Comparison of ENCODE assay signal across 18 cellular contexts in the genomic region with DNA sequence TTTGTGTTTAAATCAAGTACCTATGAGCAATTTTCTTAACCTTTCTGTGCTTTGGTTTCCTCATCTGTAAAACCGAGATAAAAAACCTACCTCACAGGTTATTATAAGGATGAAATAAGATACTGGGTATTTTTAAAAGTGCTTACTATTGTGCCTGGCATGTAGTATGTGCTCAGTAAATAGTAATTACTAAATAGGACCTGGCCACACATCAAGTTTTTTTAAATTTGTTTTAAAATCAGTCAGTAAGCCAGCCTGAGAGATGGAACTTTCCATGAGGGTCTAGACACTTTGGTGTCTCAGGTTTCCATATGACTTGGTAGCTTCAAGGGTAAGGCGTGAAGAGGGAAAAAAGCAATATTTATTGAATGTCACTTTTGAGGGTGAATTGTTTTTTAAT. TPM values are rescaled to one million over a fixed set of nuclear protein-coding genes. Genes with fewer than 3 reads are reported as not detected.
DNase-seq lines count a peak whose midpoint lies in the region; ATAC-seq and TF ChIP-seq lines count a peak whose summit lies in the region.
"Had no signal": no experiment of that assay in that cellular context is flagged by ENCODE, and none has a peak within 500 bp of the region (broad histone marks: within the 10 kb centered on the region; RNA-seq: fewer than 3 reads in every experiment).

No MANE protein-coding gene starts in this region.

- H3K9me3 ChIP-seq in body of pancreas: no peaks in the 10 kb centered on the region

- no peak overlapping the region for H3K4me3 ChIP-seq in body of pancreas

- H3K27me3 ChIP-seq in body of pancreas: no peaks in the 10 kb centered on the region

- no peak for DNase-seq in activated CD4-positive, alpha-beta T cell treated with anti-CD3 and anti-CD28 coated beads for 36 hours
- no peak for DNase-seq in activated CD4-positive, alpha-beta T cell treated with anti-CD3 and anti-CD28 coated beads for 4 hours
- no peak for DNase-seq in activated naive CD4-positive, alpha-beta T cell treated with anti-CD3 and anti-CD28 coated beads, Interleukin-2, amount 50 U/mL, for 72 hours (ENCODE audit: low spot score in 2 of 2)
- no peak for DNase-seq in activated naive CD4-positive, alpha-beta T cell treated with anti-CD3 and anti-CD28 coated beads for 36 hours
- DNase-seq in activated naive CD8-positive, alpha-beta T cell treated with anti-CD3 and anti-CD28 coated beads, Interleukin-2, amount 50 U/mL, for 24 hours: no peak
- no peak for DNase-seq in stimulated activated naive CD8-positive, alpha-beta T cell treated with anti-CD3 and anti-CD28 coated beads, Interleukin-15, amount 100 ng/mL, for 72 hours
- DNase-seq in body of pancreas: no peak
- DNase-seq: Calu3; CD8-positive, alpha-beta memory T cell; DMS153; GOT3; IMR-90; NCI-H1092 treated with DMSO at 0.1 percent for 48 hours; NCI-H1436 treated with DMSO at 0.1 percent for 48 hours; NCI-H1930 had no signal

- CTCF ChIA-PET in activated CD4-positive, alpha-beta T cell treated with anti-CD3 and anti-CD28 coated beads for 36 hours (lab: Charles Lee): interaction anchor here (1.4 kb wide), 1 partner anchor 34 kb away, joined by 3 read pairs; no protein-coding TSS in a partner anchor
- CTCF ChIA-PET in activated naive CD4-positive, alpha-beta T cell treated with anti-CD3 and anti-CD28 coated beads for 36 hours (lab: Charles Lee): interaction anchor here (1.2 kb wide), 1 partner anchor 34 kb away, joined by 3 read pairs; no protein-coding TSS in a partner anchor

- no peaks in the 10 kb centered on the region for H3K9me3 Mint-ChIP-seq in activated CD4-positive, alpha-beta T cell treated with anti-CD3 and anti-CD28 coated beads for 36 hours (ENCODE audit: low read depth)
- H3K9me3 Mint-ChIP-seq in activated naive CD4-positive, alpha-beta T cell treated with anti-CD3 and anti-CD28 coated beads, Interleukin-2, amount 50 U/mL, for 72 hours: peaks cover 9 to 16% of the 10 kb centered on the region in 2 donors
- no peaks in the 10 kb centered on the region for H3K9me3 Mint-ChIP-seq in activated naive CD4-positive, alpha-beta T cell treated with anti-CD3 and anti-CD28 coated beads for 36 hours
- H3K9me3 Mint-ChIP-seq in activated naive CD8-positive, alpha-beta T cell treated with anti-CD3 and anti-CD28 coated beads, Interleukin-2, amount 50 U/mL, for 24 hours: no peaks in the 10 kb centered on the region
- no peaks in the 10 kb centered on the region for H3K9me3 Mint-ChIP-seq in stimulated activated naive CD8-positive, alpha-beta T cell treated with anti-CD3 and anti-CD28 coated beads, Interleukin-15, amount 100 ng/mL, for 72 hours
- H3K9me3 Mint-ChIP-seq: CD8-positive, alpha-beta memory T cell had no signal

- peaks cover 50% of the 10 kb centered on the region for H3K4me1 Mint-ChIP-seq in activated CD4-positive, alpha-beta T cell treated with anti-CD3 and anti-CD28 coated beads for 36 hours
- H3K4me1 Mint-ChIP-seq in activated naive CD4-positive, alpha-beta T cell treated with anti-CD3 and anti-CD28 coated beads for 36 hours (ENCODE audit: low read depth): peaks cover 39% of the 10 kb centered on the region
- H3K4me1 Mint-ChIP-seq in activated naive CD8-positive, alpha-beta T cell treated with anti-CD3 and anti-CD28 coated beads, Interleukin-2, amount 50 U/mL, for 24 hours: peaks cover 46% of the 10 kb centered on the region
- peaks cover 47% of the 10 kb centered on the region for H3K4me1 Mint-ChIP-seq in stimulated activated naive CD8-positive, alpha-beta T cell treated with anti-CD3 and anti-CD28 coated beads, Interleukin-15, amount 100 ng/mL, for 72 hours

- peaks cover 54% of the 10 kb centered on the region for H3K27me3 Mint-ChIP-seq in activated CD4-positive, alpha-beta T cell treated with anti-CD3 and anti-CD28 coated beads for 36 hours
- H3K27me3 Mint-ChIP-seq in activated naive CD4-positive, alpha-beta T cell treated with anti-CD3 and anti-CD28 coated beads for 36 hours (ENCODE audit: low read depth): peaks cover 51% of the 10 kb centered on the region
- peaks cover 48% of the 10 kb centered on the region for H3K27me3 Mint-ChIP-seq in activated naive CD8-positive, alpha-beta T cell treated with anti-CD3 and anti-CD28 coated beads, Interleukin-2, amount 50 U/mL, for 24 hours
- H3K27me3 Mint-ChIP-seq in stimulated activated naive CD8-positive, alpha-beta T cell treated with anti-CD3 and anti-CD28 coated beads, Interleukin-15, amount 100 ng/mL, for 72 hours: peaks cover 62% of the 10 kb centered on the region

- TF ChIP-seq CTCF in body of pancreas (IDR thresholded peaks at IDR 0.05): no peak

- POLR2A ChIA-PET in activated CD4-positive, alpha-beta T cell treated with anti-CD3 and anti-CD28 coated beads for 36 hours (lab: Charles Lee): no interaction called here

- H3K27ac ChIP-seq in body of pancreas: no peak overlapping the region
- H3K27ac ChIP-seq: C4-2B, KMS-11 had no signal

- peaks cover 12% of the 10 kb centered on the region for H3K4me1 ChIP-seq in body of pancreas

- no peaks in the 10 kb centered on the region for H3K36me3 Mint-ChIP-seq in activated CD4-positive, alpha-beta T cell treated with anti-CD3 and anti-CD28 coated beads for 36 hours (ENCODE audit: low read depth)
- peaks cover 5 to 11% of the 10 kb centered on the region in 2 donors for H3K36me3 Mint-ChIP-seq in activated naive CD4-positive, alpha-beta T cell treated with anti-CD3 and anti-CD28 coated beads, Interleukin-2, amount 50 U/mL, for 72 hours
- H3K36me3 Mint-ChIP-seq in activated naive CD4-positive, alpha-beta T cell treated with anti-CD3 and anti-CD28 coated beads for 36 hours (ENCODE audit: low read depth): no peaks in the 10 kb centered on the region
- no peaks in the 10 kb centered on the region for H3K36me3 Mint-ChIP-seq in activated naive CD8-positive, alpha-beta T cell treated with anti-CD3 and anti-CD28 coated beads, Interleukin-2, amount 50 U/mL, for 24 hours (ENCODE audit: low read depth)

- no peak for TF ChIP-seq POLR2A in body of pancreas (IDR thresholded peaks at IDR 0.05)

- intact Hi-C loops in activated CD4-positive, alpha-beta T cell treated with anti-CD3 and anti-CD28 coated beads for 36 hours (cut with DNase I, micrococcal nuclease): no loop called here
- intact Hi-C loops in activated naive CD4-positive, alpha-beta T cell treated with anti-CD3 and anti-CD28 coated beads for 36 hours (cut with micrococcal nuclease): loop anchor here (1.0 kb wide), 1 partner anchor 34 kb away; no protein-coding TSS in a partner anchor
- intact Hi-C loops in body of pancreas (cut with DNase I): no loop called here

- WGBS in body of pancreas, 2 donors: 71 to 76% methylated on average over 2 of the region's 2 CpGs

- H3K36me3 ChIP-seq in body of pancreas (replicated peaks in 1 of 2; ENCODE audit: insufficient read depth in 1 of 2, low read depth in 2 of 2): no peaks in the 10 kb centered on the region

- no peak overlapping the region for H3K4me3 Mint-ChIP-seq in activated CD4-positive, alpha-beta T cell treated with anti-CD3 and anti-CD28 coated beads for 36 hours
- H3K4me3 Mint-ChIP-seq in activated naive CD4-positive, alpha-beta T cell treated with anti-CD3 and anti-CD28 coated beads for 36 hours: no peak overlapping the region
- H3K4me3 Mint-ChIP-seq in activated naive CD8-positive, alpha-beta T cell treated with anti-CD3 and anti-CD28 coated beads, Interleukin-2, amount 50 U/mL, for 24 hours: no peak overlapping the region
- no peak overlapping the region for H3K4me3 Mint-ChIP-seq in stimulated activated naive CD8-positive, alpha-beta T cell treated with anti-CD3 and anti-CD28 coated beads, Interleukin-15, amount 100 ng/mL, for 72 hours
- H3K4me3 Mint-ChIP-seq: CD8-positive, alpha-beta memory T cell had no signal

- peak overlapping the region; percentile 62 for H3K27ac Mint-ChIP-seq in activated CD4-positive, alpha-beta T cell treated with anti-CD3 and anti-CD28 coated beads for 36 hours
- H3K27ac Mint-ChIP-seq in activated naive CD4-positive, alpha-beta T cell treated with anti-CD3 and anti-CD28 coated beads, Interleukin-2, amount 50 U/mL, for 72 hours: peak overlapping the region; percentile 48 to 63
- no peak overlapping the region for H3K27ac Mint-ChIP-seq in activated naive CD4-positive, alpha-beta T cell treated with anti-CD3 and anti-CD28 coated beads for 36 hours
- H3K27ac Mint-ChIP-seq in activated naive CD8-positive, alpha-beta T cell treated with anti-CD3 and anti-CD28 coated beads, Interleukin-2, amount 50 U/mL, for 24 hours: peak overlapping the region; percentile 79
- no peak overlapping the region for H3K27ac Mint-ChIP-seq in stimulated activated naive CD8-positive, alpha-beta T cell treated with anti-CD3 and anti-CD28 coated beads, Interleukin-15, amount 100 ng/mL, for 72 hours
- H3K27ac Mint-ChIP-seq: CD8-positive, alpha-beta memory T cell had no signal

- ATAC-seq in activated CD4-positive, alpha-beta T cell treated with anti-CD3 and anti-CD28 coated beads for 36 hours: peak; percentile 28
- ATAC-seq in activated naive CD4-positive, alpha-beta T cell treated with anti-CD3 and anti-CD28 coated beads, Interleukin-2, amount 50 U/mL, for 72 hours: peak; percentile 44 to 68
- peak; percentile 61 for ATAC-seq in activated naive CD8-positive, alpha-beta T cell treated with anti-CD3 and anti-CD28 coated beads, Interleukin-2, amount 50 U/mL, for 24 hours
- peak; percentile 62 for ATAC-seq in stimulated activated naive CD8-positive, alpha-beta T cell treated with anti-CD3 and anti-CD28 coated beads, Interleukin-15, amount 100 ng/mL, for 72 hours
- ATAC-seq in body of pancreas (no peak), GM21381 (IDR thresholded peaks at IDR 0.05; ENCODE audit: unreplicated experiment) (no peak)

RNA-seq across cellular contexts. Expression of a gene that starts 7.0 kb away (rescaled TPM):
- 10 to 100 TPM; 40.3 to 44.9 TPM for total RNA-seq in activated CD4-positive, alpha-beta T cell treated with anti-CD3 and anti-CD28 coated beads for 36 hours
- 10 to 100 TPM; 25.1 to 48.4 TPM for total RNA-seq in activated naive CD4-positive, alpha-beta T cell treated with anti-CD3 and anti-CD28 coated beads, Interleukin-2, amount 50 U/mL, for 72 hours
- 10 to 100 TPM; 67.4 to 67.7 TPM for total RNA-seq in activated naive CD4-positive, alpha-beta T cell treated with anti-CD3 and anti-CD28 coated beads for 36 hours
- total RNA-seq in body of pancreas: 10 to 100 TPM in 1 of 2 donors, 1 to 10 TPM in 1; 8.6 to 27.0 TPM

Comparison
In these comparisons a context has a peak if more than half of its experiments do, and no peak if none do; other contexts are left out.
1. H3K27ac Mint-ChIP-seq: peak in activated CD4-positive, alpha-beta T cell treated with anti-CD3 and anti-CD28 coated beads for 36 hours (single experiment), activated naive CD4-positive, alpha-beta T cell treated with anti-CD3 and anti-CD28 coated beads, Interleukin-2, amount 50 U/mL, for 72 hours (2 of 2) and activated naive CD8-positive, alpha-beta T cell treated with anti-CD3 and anti-CD28 coated beads, Interleukin-2, amount 50 U/mL, for 24 hours (single experiment); none in activated naive CD4-positive, alpha-beta T cell treated with anti-CD3 and anti-CD28 coated beads for 36 hours (single experiment) and stimulated activated naive CD8-positive, alpha-beta T cell treated with anti-CD3 and anti-CD28 coated beads, Interleukin-15, amount 100 ng/mL, for 72 hours (0 of 2).
2. ATAC-seq: peak in activated CD4-positive, alpha-beta T cell treated with anti-CD3 and anti-CD28 coated beads for 36 hours (single experiment), activated naive CD4-positive, alpha-beta T cell treated with anti-CD3 and anti-CD28 coated beads, Interleukin-2, amount 50 U/mL, for 72 hours (2 of 2), activated naive CD8-positive, alpha-beta T cell treated with anti-CD3 and anti-CD28 coated beads, Interleukin-2, amount 50 U/mL, for 24 hours (single experiment) and stimulated activated naive CD8-positive, alpha-beta T cell treated with anti-CD3 and anti-CD28 coated beads, Interleukin-15, amount 100 ng/mL, for 72 hours (single experiment); none in body of pancreas (single experiment) and GM21381 (single experiment).